Comparison of ENCODE assay signal across 15 cellular contexts in genomic region chrY:12421069-12421787, GRCh38.
DNase-seq lines count a peak whose midpoint lies in the region; ATAC-seq and TF ChIP-seq lines count a peak whose summit lies in the region.
"Had no signal": no experiment of that assay in that cellular context is flagged by ENCODE, and none has a peak within 500 bp of the region (broad histone marks: within the 10 kb centered on the region; RNA-seq: fewer than 3 reads in every experiment).

No MANE protein-coding gene starts in this region.

- H3K9me3 ChIP-seq in neural progenitor cell (ENCODE audit: low read depth), result no peaks in the 10 kb centered on the region
- H3K9me3 ChIP-seq: BLaER1, vagina had no signal

- no peak for TF ChIP-seq CTCF in AG10803 (conservative IDR thresholded peaks at IDR 0.05; ENCODE audit: low read length)
- no peak for TF ChIP-seq CTCF in fibroblast of villous mesenchyme (IDR thresholded peaks at IDR 0.05; ENCODE audit: insufficient read depth, low read depth, low read length)
- no peak for TF ChIP-seq CTCF in neural progenitor cell (IDR thresholded peaks at IDR 0.05)

- H3K4me2 ChIP-seq in neural progenitor cell, result no peak overlapping the region
- H3K4me2 ChIP-seq: BLaER1 had no signal

- no peak overlapping the region for H3K4me3 Mint-ChIP-seq in neural progenitor cell
- H3K4me3 Mint-ChIP-seq: activated CD4-positive, alpha-beta T cell treated with anti-CD3 and anti-CD28 coated beads, Interleukin-2, amount 10 ng/mL, durations not matched to agents 7 days and 5 days; activated naive CD4-positive, alpha-beta T cell treated with anti-CD3 and anti-CD28 coated beads for 36 hours had no signal

- no peak overlapping the region for H2AFZ ChIP-seq in neural progenitor cell (replicated peaks)

- H3K27me3 ChIP-seq in neural progenitor cell, result no peaks in the 10 kb centered on the region
- H3K27me3 ChIP-seq: BLaER1, vagina had no signal

- H4K20me1 ChIP-seq in neural progenitor cell (ENCODE audit: low read depth), result no peaks in the 10 kb centered on the region
- H4K20me1 ChIP-seq: BLaER1 had no signal

- no peak overlapping the region for H3K27ac Mint-ChIP-seq in neural progenitor cell
- H3K27ac Mint-ChIP-seq: activated CD4-positive, alpha-beta T cell treated with anti-CD3 and anti-CD28 coated beads, Interleukin-2, amount 10 ng/mL, durations not matched to agents 7 days and 5 days had no signal

- no peaks in the 10 kb centered on the region for H3K9me3 Mint-ChIP-seq in neural progenitor cell
- H3K9me3 Mint-ChIP-seq: activated CD4-positive, alpha-beta T cell treated with anti-CD3 and anti-CD28 coated beads, Interleukin-2, amount 10 ng/mL, durations not matched to agents 7 days and 5 days; activated naive CD4-positive, alpha-beta T cell treated with anti-CD3 and anti-CD28 coated beads for 36 hours had no signal

- H3K79me2 ChIP-seq in neural progenitor cell (ENCODE audit: low read depth), result no peaks in the 10 kb centered on the region

- no peaks in the 10 kb centered on the region for H3K4me1 Mint-ChIP-seq in neural progenitor cell
- H3K4me1 Mint-ChIP-seq: activated CD4-positive, alpha-beta T cell treated with anti-CD3 and anti-CD28 coated beads, Interleukin-2, amount 10 ng/mL, durations not matched to agents 7 days and 5 days had no signal

- no peaks in the 10 kb centered on the region for H3K36me3 Mint-ChIP-seq in neural progenitor cell

- no peaks in the 10 kb centered on the region for H3K27me3 Mint-ChIP-seq in neural progenitor cell (ENCODE audit: insufficient read depth, low read depth)

- H3F3A ChIP-seq in neural progenitor cell (ENCODE audit: low read depth), result no peaks in the 10 kb centered on the region

- no peaks in the 10 kb centered on the region for H3K36me3 ChIP-seq in neural progenitor cell
- H3K36me3 ChIP-seq: BLaER1, vagina had no signal

- no peak for DNase-seq in AG10803 (ENCODE audit: low read depth)
- DNase-seq in NCI-H226, result peak; percentile 53
- DNase-seq in fibroblast of villous mesenchyme (ENCODE audit: low read depth), result peak; percentile 3
- DNase-seq in neural progenitor cell (ENCODE audit: low spot score), result peak; percentile 1
- no peak for DNase-seq in NCI-H146 treated with DMSO at 0.1 percent for 48 hours (lab: John Stamatoyannopoulos, UW; ENCODE audit: unreplicated experiment)
- no peak for DNase-seq in AML-193 (lab: John Stamatoyannopoulos, UW)
- DNase-seq: activated CD4-positive, alpha-beta T cell treated with anti-CD3 and anti-CD28 coated beads, Interleukin-2, amount 10 ng/mL, durations not matched to agents 7 days and 5 days; activated naive CD4-positive, alpha-beta T cell treated with anti-CD3 and anti-CD28 coated beads for 36 hours; GF-D8 had no signal

- ATAC-seq in HG02870 (IDR thresholded peaks at IDR 0.05; ENCODE audit: unreplicated experiment) (no peak), HG03025 (IDR thresholded peaks at IDR 0.05; ENCODE audit: low FRiP score, unreplicated experiment) (no peak)

- H3K4me1 ChIP-seq in neural progenitor cell, result no peaks in the 10 kb centered on the region
- H3K4me1 ChIP-seq: BLaER1, vagina had no signal

- H3K27ac ChIP-seq in neural progenitor cell, result no peak overlapping the region
- H3K27ac ChIP-seq: BLaER1, coronary artery, HL-60, vagina had no signal

- H3K9ac ChIP-seq in neural progenitor cell, result no peak overlapping the region
- H3K9ac ChIP-seq: BLaER1 had no signal

- H3K4me3 ChIP-seq in AG10803 (ENCODE audit: low read length) (peak overlapping the region; percentile 27), fibroblast of villous mesenchyme (ENCODE audit: low read depth, low read length) (peak overlapping the region; percentile 29), neural progenitor cell (no peak overlapping the region)
- H3K4me3 ChIP-seq: BLaER1, coronary artery, vagina had no signal

Comparison
In these comparisons a context has a peak if more than half of its experiments do, and no peak if none do; other contexts are left out.
1. DNase-seq: peak in NCI-H226 (single experiment), fibroblast of villous mesenchyme (single experiment) and neural progenitor cell (single experiment); none in AG10803 (single experiment), NCI-H146 treated with DMSO at 0.1 percent for 48 hours (single experiment) and AML-193 (0 of 2).